In the genomic region with DNA sequence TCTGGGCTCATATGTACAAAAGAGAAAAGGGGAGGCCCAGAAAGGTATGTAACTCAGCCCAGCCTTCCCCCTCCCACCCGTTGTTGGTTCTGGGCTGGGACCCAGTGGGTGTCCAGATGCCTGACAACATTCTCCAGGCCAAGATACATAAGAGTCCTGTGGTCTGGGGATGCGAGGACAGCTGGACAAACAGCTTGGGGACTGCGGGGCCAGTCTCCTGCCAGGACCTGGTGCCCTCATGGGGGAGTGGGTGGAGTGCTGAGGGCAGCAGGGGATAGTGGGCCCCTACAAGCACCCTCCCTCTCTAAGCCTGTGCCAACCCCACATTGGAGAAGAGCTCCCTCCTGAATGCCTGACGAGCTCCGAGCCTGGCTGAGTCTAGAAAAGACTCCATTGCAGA, we compare ENCODE assay signal across 35 cellular contexts. TPM values are rescaled to one million over a fixed set of nuclear protein-coding genes. Genes with fewer than 3 reads are reported as not detected.
"Had no signal": no experiment of that assay in that cellular context is flagged by ENCODE, and none has a peak within 500 bp of the region (broad histone marks: within the 10 kb centered on the region; RNA-seq: fewer than 3 reads in every experiment).

No MANE protein-coding gene starts in this region.

- H2AFZ ChIP-seq: hepatocyte, parathyroid adenoma had no signal

- FAIRE-seq: colon, endothelial cell of umbilical vein, islet of Langerhans, urothelium cell line had no signal

- H3K9me3 ChIP-seq: esophagus muscularis mucosa, gastroesophageal sphincter, heart left ventricle, left lung, neutrophil, testis, tibial artery, upper lobe of left lung had no signal

- H3K36me3 ChIP-seq: esophagus muscularis mucosa, gastroesophageal sphincter, heart left ventricle, left lung, neutrophil, tibial artery, upper lobe of left lung had no signal

- H3K4me2 ChIP-seq: hepatocyte had no signal

- DNase-seq: central memory CD4-positive, alpha-beta T cell; effector CD8-positive, alpha-beta T cell; foreskin keratinocyte; heart left ventricle; left cardiac atrium; left lung; mesenchymal stem cell; midbrain; naive thymus-derived CD8-positive, alpha-beta T cell; stimulated activated CD4-positive, alpha-beta T cell treated with anti-CD3 and anti-CD28 coated beads, Interleukin-1b, Interleukin-23, amount 100 ng/mL, for 48 hours; stimulated activated CD4-positive, alpha-beta T cell treated with anti-CD3 and anti-CD28 coated beads, Interleukin-4, amount 100 ng/mL, for 24 hours; stimulated activated naive CD8-positive, alpha-beta T cell treated with anti-CD3 and anti-CD28 coated beads, Interleukin-15, Interleukin-2, amounts not matched to agents 100 U/mL and 50 U/mL, for 24 hours; substantia nigra; testis; tibial artery; upper lobe of left lung had no signal

- H3K4me3 ChIP-seq: esophagus muscularis mucosa, gastroesophageal sphincter, heart left ventricle, hepatocyte, left lung, testis, tibial artery, upper lobe of left lung had no signal

- H3K27me3 ChIP-seq: esophagus muscularis mucosa, foreskin keratinocyte, gastroesophageal sphincter, heart left ventricle, hepatocyte, left lung, testis, upper lobe of left lung had no signal

- H3K27ac ChIP-seq: esophagus muscularis mucosa, foreskin keratinocyte, gastroesophageal sphincter, heart left ventricle, hepatocyte, left lung, neutrophil, parathyroid adenoma, testis, tibial artery, upper lobe of left lung had no signal

- H3K79me2 ChIP-seq: hepatocyte, parathyroid adenoma had no signal

- H3K4me1 ChIP-seq: esophagus muscularis mucosa, foreskin keratinocyte, gastroesophageal sphincter, heart left ventricle, left lung, parathyroid adenoma, testis, tibial artery, upper lobe of left lung had no signal

RNA-seq across cellular contexts. Expression of a gene that starts 3.5 kb away (rescaled TPM):
- total RNA-seq: endothelial cell of umbilical vein; epithelial cell of proximal tubule; esophagus muscularis mucosa; fibroblast of lung; foreskin keratinocyte; gastroesophageal sphincter; heart left ventricle; hepatocyte; kidney epithelial cell; left cardiac atrium; left lung; lower leg skin; lung microvascular endothelial cell; mucosa of gallbladder; naive thymus-derived CD8-positive, alpha-beta T cell; omental fat pad; progenitor cell of endocrine pancreas; sciatic nerve; skeletal muscle tissue; testis; upper lobe of left lung had no signal

RNA-seq across cellular contexts. Expression of a gene that starts 27.4 kb away (rescaled TPM):
- total RNA-seq: endothelial cell of umbilical vein; epithelial cell of proximal tubule; esophagus muscularis mucosa; fibroblast of lung; foreskin keratinocyte; gastroesophageal sphincter; heart left ventricle; hepatocyte; kidney epithelial cell; left cardiac atrium; left lung; lower leg skin; lung microvascular endothelial cell; mucosa of gallbladder; naive thymus-derived CD8-positive, alpha-beta T cell; omental fat pad; sciatic nerve; skeletal muscle tissue; upper lobe of left lung had no signal
